Comparison of ENCODE assay signal across 11 cellular contexts in genomic region chr4:147778942-147779341, GRCh38. TPM values are rescaled to one million over a fixed set of nuclear protein-coding genes. Genes with fewer than 3 reads are reported as not detected.
DNase-seq lines count a peak whose midpoint lies in the region; ATAC-seq and TF ChIP-seq lines count a peak whose summit lies in the region.
"Had no signal": no experiment of that assay in that cellular context is flagged by ENCODE, and none has a peak within 500 bp of the region (broad histone marks: within the 10 kb centered on the region; RNA-seq: fewer than 3 reads in every experiment).

No MANE protein-coding gene starts in this region.

- ATAC-seq in GM19372 (IDR thresholded peaks at IDR 0.05; ENCODE audit: low read depth, unreplicated experiment) = peak; percentile 62
- ATAC-seq in HG02759 (IDR thresholded peaks at IDR 0.05; ENCODE audit: unreplicated experiment) = peak; percentile 51
- peak; percentile 63 for ATAC-seq in HG03442 (IDR thresholded peaks at IDR 0.05; ENCODE audit: unreplicated experiment)
- no peak for ATAC-seq in Right ventricle myocardium superior (ENCODE audit: poor library complexity)
- ATAC-seq: sciatic nerve had no signal

- intact Hi-C loops in Right ventricle myocardium superior (cut with DNase I) = no loop called here

- TF ChIP-seq CTCF in GM12865 (IDR thresholded peaks at IDR 0.05; ENCODE audit: insufficient read depth, low read depth, low read length, missing control alignments) = no peak

- H3K4me3 ChIP-seq in GM12865 (ENCODE audit: low read depth, low read length) = peak overlapping the region; percentile 44

- DNase-seq in GM12865 (ENCODE audit: low read depth) (peak; percentile 98), NCI-H146 treated with DMSO at 0.1 percent for 48 hours (lab: John Stamatoyannopoulos, UW; ENCODE audit: unreplicated experiment) (no peak), DMS 273 (lab: John Stamatoyannopoulos, UW; ENCODE audit: unreplicated experiment) (no peak), Right ventricle myocardium superior (no peak), NCI-H774 (lab: John Stamatoyannopoulos, UW) (no peak)
- DNase-seq: NCI-H1092, T1000 had no signal

RNA-seq across cellular contexts. Expression of gene ARHGAP10, which starts 47.1 kb away (rescaled TPM):
- 64.0 TPM for total RNA-seq in Right ventricle myocardium superior
